In genomic region chr6:147202516-147203310, GRCh38 we compare ENCODE assay signal across 8 cellular contexts. TPM values are rescaled to one million over a fixed set of nuclear protein-coding genes. Genes with fewer than 3 reads are reported as not detected.
DNase-seq lines count a peak whose midpoint lies in the region; ATAC-seq and TF ChIP-seq lines count a peak whose summit lies in the region.

No MANE protein-coding gene starts in this region.

- peaks cover 0 to 2% (median 2%) of the 10 kb centered on the region in 3 donors for H3K27me3 Mint-ChIP-seq in CD14-positive monocyte (ENCODE audit: low read depth in 3 of 3)

- peak overlapping the region; percentile 91 to 99 for H3K4me3 Mint-ChIP-seq in CD14-positive monocyte

- DNase-seq in CD14-positive monocyte (ENCODE audit: low spot score) (peak; percentile 86), NCI-H774 (lab: John Stamatoyannopoulos, UW) (peak; percentile 98), dorsolateral prefrontal cortex (peak; percentile 63 to 94 (median 88))
- DNase-seq in activated CD4-positive, alpha-beta T cell treated with anti-CD3 and anti-CD28 coated beads, Interleukin-2, amount 50 U/mL, for 48 hours: peak; percentile 68 to 80
- peak; percentile 84 for DNase-seq in stimulated activated CD4-positive, alpha-beta T cell treated with anti-CD3 and anti-CD28 coated beads, Interleukin-4, amount 100 ng/mL, for 24 hours

- no peaks in the 10 kb centered on the region for H3K27me3 ChIP-seq in dorsolateral prefrontal cortex
- no peaks in the 10 kb centered on the region for H3K27me3 ChIP-seq in liver (ENCODE audit: control insufficient read depth in 4 of 4, insufficient read depth in 4 of 4, low read length in 3 of 4)

- H3K9me3 Mint-ChIP-seq in CD14-positive monocyte: no peaks in the 10 kb centered on the region

- WGBS in liver: under 1% methylated on average over 40 of the region's 40 CpGs

- no peaks in the 10 kb centered on the region for H3K9me3 ChIP-seq in liver (ENCODE audit: control insufficient read depth in 4 of 4, low read length in 3 of 4)

- H3K4me1 ChIP-seq in liver (ENCODE audit: control insufficient read depth in 4 of 4, insufficient read depth in 4 of 4, low read length in 3 of 4): peaks cover 2 to 19% (median 13%) of the 10 kb centered on the region in 4 donors

- H3K27ac ChIP-seq in dorsolateral prefrontal cortex (peak overlapping the region; percentile 86 to 99 (median 98)), liver (ENCODE audit: low read depth in 1 of 2, low read length in 2 of 2) (peak overlapping the region; percentile 85 to 88)

- peaks cover 35% of the 10 kb centered on the region for H3K4me1 Mint-ChIP-seq in CD14-positive monocyte

- TF ChIP-seq CTCF in CD14-positive monocyte (IDR thresholded peaks at IDR 0.05) (no peak), dorsolateral prefrontal cortex (IDR thresholded peaks at IDR 0.05 in 54 of 56, conservative IDR thresholded peaks at IDR 0.05 in 2 of 56; ENCODE audit: low read depth in 1 of 56, partially characterized antibody in 56 of 56) (peak in 6 of 56 donors; percentile 1 to 30 (median 8)), liver (IDR thresholded peaks at IDR 0.05; ENCODE audit: low read depth, low read length, missing input control) (no peak)

- H3K4me3 ChIP-seq in dorsolateral prefrontal cortex: peak overlapping the region; percentile 66 to 96 (median 84)
- H3K4me3 ChIP-seq in liver (ENCODE audit: low read depth in 1 of 3, low read length in 3 of 3): peak overlapping the region; percentile 76 to 98 (median 87)

- no peak for TF ChIP-seq RAD21 in liver (IDR thresholded peaks at IDR 0.05)

- peak overlapping the region; percentile 80 to 85 for H3K9ac ChIP-seq in liver (ENCODE audit: low read depth in 1 of 2, low read length in 2 of 2)

- peak; percentile 70 for ATAC-seq in GM19372 (IDR thresholded peaks at IDR 0.05; ENCODE audit: low read depth, unreplicated experiment)
- ATAC-seq in HG03558 (IDR thresholded peaks at IDR 0.05; ENCODE audit: extremely low read depth, unreplicated experiment): peak; percentile 76

- H3K36me3 ChIP-seq in liver (ENCODE audit: control insufficient read depth in 4 of 4, insufficient read depth in 3 of 4, low read depth in 1 of 4, low read length in 3 of 4): no peaks in the 10 kb centered on the region

- intact Hi-C loops in CD14-positive monocyte (cut with micrococcal nuclease): loop anchor here in 1 of 2 donors (5.0 kb wide), 1 partner anchor 290 kb away; no protein-coding TSS in a partner anchor
- intact Hi-C loops in dorsolateral prefrontal cortex (cut with DNase I): loop anchor here (1.0 to 5.0 kb wide), 2 partner anchors 85 to 345 kb away; no protein-coding TSS in a partner anchor

- peaks cover 0 to 1% of the 10 kb centered on the region in 2 donors for H3K36me3 Mint-ChIP-seq in CD14-positive monocyte

- peak overlapping the region; percentile 92 to 98 (median 95) for H3K27ac Mint-ChIP-seq in CD14-positive monocyte

TF ChIP-seq in liver, 16 proteins besides CTCF, POLR2A, EP300 and RAD21:
- TF ChIP-seq RXRA (IDR thresholded peaks at IDR 0.05): peak; percentile 3 to 17
- TF ChIP-seq SP1 (IDR thresholded peaks at IDR 0.05): peak; percentile 50
- TF ChIP-seq YY1 (IDR thresholded peaks at IDR 0.05): peak; percentile 86
- no peak for TF ChIP-seq HNF4A (conservative IDR thresholded peaks at IDR 0.05)
- TF ChIP-seq ATF3 (IDR thresholded peaks at IDR 0.05): no peak
- peak; percentile 84 for TF ChIP-seq TAF1 (conservative IDR thresholded peaks at IDR 0.05)
- TF ChIP-seq JUND (IDR thresholded peaks at IDR 0.05): peak in 1 of 2 donors; percentile 38
- peak; percentile 27 to 67 for TF ChIP-seq GABPA (IDR thresholded peaks at IDR 0.05 in 1 of 2, conservative IDR thresholded peaks at IDR 0.05 in 1 of 2)
TF ChIP-seq in liver: peak in this region for 6.

RNA-seq across cellular contexts. Expression of gene STXBP5, which starts 1.5 kb away (rescaled TPM):
- polyA plus RNA-seq in CD14-positive monocyte: 1 to 10 TPM; 1.5 to 2.0 TPM
- 100 to 1,000 TPM in 61 of 120 experiments, 10 to 100 TPM in 59; 45.2 to 134 (median 101) TPM for total RNA-seq in dorsolateral prefrontal cortex
- 1 to 10 TPM; 7.6 to 8.9 TPM for total RNA-seq in liver
- polyA plus RNA-seq in liver: 1 to 10 TPM; 1.9 to 2.0 TPM

Comparison
In these comparisons a context has a peak if more than half of its experiments do, and no peak if none do; other contexts are left out.
1. Peak in every context shown above with its lines: DNase-seq, ATAC-seq, H3K4me3 ChIP-seq and H3K27ac ChIP-seq.
2. RNA of gene STXBP5, which starts 1.5 kb away (total RNA-seq): 45.2 to 134 TPM in dorsolateral prefrontal cortex; 7.6 to 8.9 TPM in liver; every median in the first group is over 4 times any median in the second.